Comparison of ENCODE assay signal across 8 cellular contexts in genomic region chr2:199910338-199911051, GRCh38. TPM values are rescaled to one million over a fixed set of nuclear protein-coding genes. Genes with fewer than 3 reads are reported as not detected.
DNase-seq lines count a peak whose midpoint lies in the region; ATAC-seq, FAIRE-seq and TF ChIP-seq lines count a peak whose summit lies in the region.

No MANE protein-coding gene starts in this region.

- H3K27ac ChIP-seq in breast epithelium: peak overlapping the region; percentile 95 to 96

- H3K4me3 ChIP-seq in BE2C (ENCODE audit: low read depth, low read length) (peak overlapping the region; percentile 78), breast epithelium (peak overlapping the region; percentile 80 to 96 (median 94))

- H3K27me3 Mint-ChIP-seq in naive B cell: no peaks in the 10 kb centered on the region

- no peaks in the 10 kb centered on the region for H3K9me3 Mint-ChIP-seq in naive B cell

- H3K36me3 ChIP-seq in BE2C (no peaks in the 10 kb centered on the region; the same call in 1 of the 2 replicates), breast epithelium (no peaks in the 10 kb centered on the region)

- H3K27ac Mint-ChIP-seq in naive B cell: peak overlapping the region; percentile 94 to 98 (median 96)

- H3K4me1 Mint-ChIP-seq in naive B cell: peaks cover 27 to 45% (median 30%) of the 10 kb centered on the region in 3 donors

- TF ChIP-seq POLR2A in breast epithelium (IDR thresholded peaks at IDR 0.05): no peak

- peak overlapping the region; percentile 94 to 98 (median 96) for H3K4me3 Mint-ChIP-seq in naive B cell

- TF ChIP-seq CTCF in BE2C (IDR thresholded peaks at IDR 0.05; ENCODE audit: low read depth, low read length) (no peak), breast epithelium (IDR thresholded peaks at IDR 0.05) (no peak)

- DNase-seq in BE2C: no peak
- peak; percentile 1 for DNase-seq in HTR-8/SVneo (ENCODE audit: insufficient read length, low spot score)
- DNase-seq in breast epithelium (ENCODE audit: low spot score in 2 of 2): no peak
- no peak for DNase-seq in naive B cell
- no peak for DNase-seq in ecto neural progenitor cell (ENCODE audit: low spot score)
- no peak for DNase-seq in activated CD4-positive, alpha-beta T cell treated with anti-CD3 and anti-CD28 coated beads for 1 hour

- no peaks in the 10 kb centered on the region for H3K27me3 ChIP-seq in BE2C
- no peaks in the 10 kb centered on the region for H3K27me3 ChIP-seq in breast epithelium

- H3K4me1 ChIP-seq in BE2C (no peaks in the 10 kb centered on the region), breast epithelium (peaks cover 0 to 7% of the 10 kb centered on the region in 2 donors)

- no peak for FAIRE-seq in HTR-8/SVneo (lab: Jason Lieb, UNC)

- H3K9me3 ChIP-seq in BE2C (no peaks in the 10 kb centered on the region), breast epithelium (no peaks in the 10 kb centered on the region)

- ATAC-seq in naive B cell (ENCODE audit: low read depth in 2 of 2): no peak
- ATAC-seq in HG03139 (IDR thresholded peaks at IDR 0.05; ENCODE audit: unreplicated experiment): no peak
- ATAC-seq in HG03342 (IDR thresholded peaks at IDR 0.05; ENCODE audit: unreplicated experiment): no peak

- H3K36me3 Mint-ChIP-seq in naive B cell: no peaks in the 10 kb centered on the region

- intact Hi-C loops in breast epithelium (cut with DNase I; ENCODE audit: low total_unique reads): no loop called here

RNA-seq across cellular contexts. Expression of gene C2orf69, which starts 0.6 kb away (rescaled TPM):
- 5.4 TPM for polyA plus RNA-seq in BE2C (2012; ENCODE audit: insufficient read depth, insufficient read length, low read depth)
- 10 to 100 TPM; 12.7 to 19.2 (median 13.8) TPM for total RNA-seq in breast epithelium
- 10 to 100 TPM in 5 of 6 donors, 1 to 10 TPM in 1; 9.5 to 12.6 (median 10.9) TPM for polyA plus RNA-seq in naive B cell (ENCODE audit: low read depth in 6 of 6)

RNA-seq across cellular contexts. Expression of gene TYW5, which starts 44.8 kb away (rescaled TPM):
- 12.0 TPM for polyA plus RNA-seq in BE2C (2012; ENCODE audit: insufficient read depth, insufficient read length, low read depth)
- 10 to 100 TPM in 1 of 3 donors, 1 to 10 TPM in 2; 7.2 to 12.9 (median 9.8) TPM for total RNA-seq in breast epithelium
- polyA plus RNA-seq in naive B cell (ENCODE audit: low read depth in 6 of 6): 10 to 100 TPM in 1 of 6 donors, 1 to 10 TPM in 5; 2.9 to 10.1 (median 5.1) TPM

RNA-seq across cellular contexts. Expression of gene MAIP1, which starts 44.9 kb away (rescaled TPM):
- polyA plus RNA-seq in BE2C (2012; ENCODE audit: insufficient read depth, insufficient read length, low read depth): 47.9 TPM
- total RNA-seq in breast epithelium: 10 to 100 TPM; 17.0 to 27.4 (median 26.6) TPM
- 10 to 100 TPM; 13.0 to 20.6 (median 19.9) TPM for polyA plus RNA-seq in naive B cell (ENCODE audit: low read depth in 6 of 6)

RNA-seq across cellular contexts. Expression of gene FTCDNL1, which starts 59.5 kb away (rescaled TPM):
- not detected for polyA plus RNA-seq in BE2C (2012; ENCODE audit: insufficient read depth, insufficient read length, low read depth)
- total RNA-seq in breast epithelium: 1 to 10 TPM; 3.7 to 5.9 (median 5.2) TPM
- polyA plus RNA-seq in naive B cell (ENCODE audit: low read depth in 6 of 6): 1 to 10 TPM in 5 of 6 donors, under 1 TPM in 1; 0.84 to 2.8 (median 1.5) TPM
